In genomic region chr10:71285180-71285545, GRCh38 we compare ENCODE assay signal across 9 cellular contexts. TPM values are rescaled to one million over a fixed set of nuclear protein-coding genes. Genes with fewer than 3 reads are reported as not detected.
DNase-seq lines count a peak whose midpoint lies in the region; ATAC-seq and TF ChIP-seq lines count a peak whose summit lies in the region.
"Had no signal": no experiment of that assay in that cellular context is flagged by ENCODE, and none has a peak within 500 bp of the region (broad histone marks: within the 10 kb centered on the region; RNA-seq: fewer than 3 reads in every experiment).

No MANE protein-coding gene starts in this region.

- H3K4me2 ChIP-seq in GM23338, result no peak overlapping the region

- no peaks in the 10 kb centered on the region for H3K9me2 ChIP-seq in GM23338 (ENCODE audit: insufficient read depth)

- H3K4me3 ChIP-seq in GM23338 (no peak overlapping the region), SJCRH30 (no peak overlapping the region), breast epithelium (no peak overlapping the region), stomach (no peak overlapping the region)

- H2AFZ ChIP-seq in GM23338, result no peak overlapping the region

- no peak overlapping the region for H3K27ac ChIP-seq in GM23338 (ENCODE audit: low read depth)
- H3K27ac ChIP-seq in SJCRH30, result no peak overlapping the region
- H3K27ac ChIP-seq in breast epithelium, result no peak overlapping the region
- H3K27ac ChIP-seq in stomach, result no peak overlapping the region
- H3K27ac ChIP-seq: epithelial cell of prostate had no signal

- H3K36me3 Mint-ChIP-seq in GM23338 (ENCODE audit: low read depth), result peaks cover 45% of the 10 kb centered on the region
- no peaks in the 10 kb centered on the region for H3K36me3 Mint-ChIP-seq in T-helper 2 cell treated with Interferon-gamma antibody and Interleukin-4, amounts not matched to agents 5 μg/mL and 100 μg/mL, for 36 hours (ENCODE audit: low read depth)

- peaks cover 7% of the 10 kb centered on the region for H3K27me3 Mint-ChIP-seq in GM23338 (ENCODE audit: insufficient read depth, low read depth, poor library complexity)
- H3K27me3 Mint-ChIP-seq in T-helper 2 cell treated with Interferon-gamma antibody and Interleukin-4, amounts not matched to agents 5 μg/mL and 100 μg/mL, for 36 hours (ENCODE audit: low read depth), result no peaks in the 10 kb centered on the region

- no peak overlapping the region for H3K4me3 Mint-ChIP-seq in GM23338
- H3K4me3 Mint-ChIP-seq in T-helper 2 cell treated with Interferon-gamma antibody and Interleukin-4, amounts not matched to agents 5 μg/mL and 100 μg/mL, for 36 hours, result no peak overlapping the region

- H3K27ac Mint-ChIP-seq in GM23338, result no peak overlapping the region
- H3K27ac Mint-ChIP-seq in T-helper 2 cell treated with Interferon-gamma antibody and Interleukin-4, amounts not matched to agents 5 μg/mL and 100 μg/mL, for 36 hours, result no peak overlapping the region

- H3K9me3 ChIP-seq in SJCRH30 (replicated peaks), result no peaks in the 10 kb centered on the region
- H3K9me3 ChIP-seq in breast epithelium, result no peaks in the 10 kb centered on the region
- no peaks in the 10 kb centered on the region for H3K9me3 ChIP-seq in stomach

- peak; percentile 75 to 90 for TF ChIP-seq CTCF in GM23338 (conservative IDR thresholded peaks at IDR 0.05; ENCODE audit: low read depth in 2 of 2)
- peak in 2 of 3 donors; percentile 71 to 82 for TF ChIP-seq CTCF in breast epithelium (IDR thresholded peaks at IDR 0.05)
- peak in 5 of 7 experiments; percentile 46 to 76 (median 54) for TF ChIP-seq CTCF in stomach (IDR thresholded peaks at IDR 0.05)

- DNase-seq in Ammon's horn (ENCODE audit: low spot score) (peak; percentile 69), GM23338 (ENCODE audit: low spot score) (peak; percentile 86), SJCRH30 (peak; percentile 31 to 69), breast epithelium (ENCODE audit: low spot score in 2 of 2) (no peak), left lobe of liver (ENCODE audit: low spot score) (no peak), stomach (peak; percentile 44), dedifferentiated amniotic fluid mesenchymal stem cell (ENCODE audit: extremely low spot score) (no peak)
- DNase-seq in T-helper 2 cell treated with Interferon-gamma antibody and Interleukin-4, amounts not matched to agents 5 μg/mL and 100 μg/mL, for 36 hours (ENCODE audit: low spot score), result no peak

- no peak for TF ChIP-seq EP300 in stomach (IDR thresholded peaks at IDR 0.05)

- no peaks in the 10 kb centered on the region for H3K27me3 ChIP-seq in GM23338 (ENCODE audit: insufficient read depth)
- no peaks in the 10 kb centered on the region for H3K27me3 ChIP-seq in SJCRH30
- H3K27me3 ChIP-seq in breast epithelium, result no peaks in the 10 kb centered on the region
- H3K27me3 ChIP-seq in stomach, result no peaks in the 10 kb centered on the region

- 20 to 48% (median 42%) methylated on average over 1 to 11 of the region's 11 CpGs for WGBS in stomach, 5 donors

- TF ChIP-seq POLR2A in breast epithelium (IDR thresholded peaks at IDR 0.05) (no peak), stomach (IDR thresholded peaks at IDR 0.05) (no peak)

- H3K36me3 ChIP-seq in GM23338 (ENCODE audit: insufficient read depth) (peaks cover 4% of the 10 kb centered on the region), SJCRH30 (no peaks in the 10 kb centered on the region), breast epithelium (no peaks in the 10 kb centered on the region), stomach (peaks cover 0 to 77% (median 55%) of the 10 kb centered on the region in 4 donors)

- no peaks in the 10 kb centered on the region for H3K79me2 ChIP-seq in GM23338 (replicated peaks; ENCODE audit: insufficient read depth)

- no peaks in the 10 kb centered on the region for H3F3A ChIP-seq in GM23338 (replicated peaks; ENCODE audit: low read depth)

- H3K4me1 Mint-ChIP-seq in GM23338, result peaks cover 7% of the 10 kb centered on the region
- H3K4me1 Mint-ChIP-seq in T-helper 2 cell treated with Interferon-gamma antibody and Interleukin-4, amounts not matched to agents 5 μg/mL and 100 μg/mL, for 36 hours (ENCODE audit: low read depth), result no peaks in the 10 kb centered on the region

- H4K20me1 ChIP-seq in GM23338 (replicated peaks; ENCODE audit: insufficient read depth), result no peaks in the 10 kb centered on the region

- H3K4me1 ChIP-seq in GM23338 (ENCODE audit: insufficient read depth) (peaks cover 2% of the 10 kb centered on the region; the same call in 1 of the 2 replicates), SJCRH30 (no peaks in the 10 kb centered on the region), breast epithelium (no peaks in the 10 kb centered on the region), stomach (no peaks in the 10 kb centered on the region)

- ATAC-seq in GM23338 (peak; percentile 94), left lobe of liver (peak; percentile 82)

- H3K9me3 Mint-ChIP-seq in GM23338, result no peaks in the 10 kb centered on the region
- no peaks in the 10 kb centered on the region for H3K9me3 Mint-ChIP-seq in T-helper 2 cell treated with Interferon-gamma antibody and Interleukin-4, amounts not matched to agents 5 μg/mL and 100 μg/mL, for 36 hours

- intact Hi-C loops in breast epithelium (cut with DNase I; ENCODE audit: low total_unique reads) (no loop called here), stomach (cut with DNase I; ENCODE audit: low total_unique reads) (no loop called here)

TF ChIP-seq in GM23338, 12 proteins besides CTCF, POLR2A, EP300 and RAD21 (continues in another document):
- TF ChIP-seq EZH2 (IDR thresholded peaks at IDR 0.05; ENCODE audit: low read depth, unreplicated experiment), result no peak
- TF ChIP-seq CREB1 (CRISPR knock-in tag; IDR thresholded peaks at IDR 0.05; ENCODE audit: low read depth), result no peak
- TF ChIP-seq ETS1 (IDR thresholded peaks at IDR 0.05), result no peak
- TF ChIP-seq ZNF331 (CRISPR knock-in tag; IDR thresholded peaks at IDR 0.05; ENCODE audit: low read depth), result no peak
- TF ChIP-seq REST (IDR thresholded peaks at IDR 0.05; ENCODE audit: unreplicated experiment), result no peak
- no peak for TF ChIP-seq ZNF114 (CRISPR knock-in tag; IDR thresholded peaks at IDR 0.05)
- no peak for TF ChIP-seq JUNB (IDR thresholded peaks at IDR 0.05; ENCODE audit: unreplicated experiment)
- no peak for TF ChIP-seq STAT1 (IDR thresholded peaks at IDR 0.05; ENCODE audit: unreplicated experiment)

RNA-seq across cellular contexts. Expression of gene SLC29A3, which starts 33.9 kb away (rescaled TPM):
- total RNA-seq in GM23338 (2014; rRNA removed; shearing (Covaris generic)), result 8.3 and 10.3 TPM in 2 replicates
- polyA plus RNA-seq in GM23338 (2016; fragmentation: Nextera tagmentation; extraction: Ambion mirVana), result 11.3 and 12.3 TPM in 2 replicates
- total RNA-seq in SJCRH30 (2014; rRNA removed; shearing (Covaris generic)), result 1.6 and 1.8 TPM in 2 replicates
- total RNA-seq in breast epithelium, result 10 to 100 TPM in 1 of 3 donors, 1 to 10 TPM in 2; 5.6 to 12.0 (median 6.2) TPM
- 6.4 TPM for total RNA-seq in left lobe of liver
- total RNA-seq in stomach, result 10 to 100 TPM in 1 of 5 donors, 1 to 10 TPM in 2, not detected in 2; 2.8 to 23.7 (median 6.4) TPM
- 1 to 10 TPM; 2.9 to 4.8 (median 3.7) TPM for polyA plus RNA-seq in stomach

Comparison
In these comparisons a context has a peak if more than half of its experiments do, and no peak if none do; other contexts are left out.
1. DNase-seq: peak in Ammon's horn (single experiment), GM23338 (single experiment), SJCRH30 (2 of 2) and stomach (single experiment); none in breast epithelium (0 of 2), left lobe of liver (single experiment), dedifferentiated amniotic fluid mesenchymal stem cell (single experiment) and T-helper 2 cell treated with Interferon-gamma antibody and Interleukin-4, amounts not matched to agents 5 μg/mL and 100 μg/mL, for 36 hours (single experiment).
2. Peak in every context shown above with its lines, with median percentiles within 50 percentile points of each other: CTCF ChIP-seq.